8 cellular contexts compared by ENCODE assay signal in the genomic region with DNA sequence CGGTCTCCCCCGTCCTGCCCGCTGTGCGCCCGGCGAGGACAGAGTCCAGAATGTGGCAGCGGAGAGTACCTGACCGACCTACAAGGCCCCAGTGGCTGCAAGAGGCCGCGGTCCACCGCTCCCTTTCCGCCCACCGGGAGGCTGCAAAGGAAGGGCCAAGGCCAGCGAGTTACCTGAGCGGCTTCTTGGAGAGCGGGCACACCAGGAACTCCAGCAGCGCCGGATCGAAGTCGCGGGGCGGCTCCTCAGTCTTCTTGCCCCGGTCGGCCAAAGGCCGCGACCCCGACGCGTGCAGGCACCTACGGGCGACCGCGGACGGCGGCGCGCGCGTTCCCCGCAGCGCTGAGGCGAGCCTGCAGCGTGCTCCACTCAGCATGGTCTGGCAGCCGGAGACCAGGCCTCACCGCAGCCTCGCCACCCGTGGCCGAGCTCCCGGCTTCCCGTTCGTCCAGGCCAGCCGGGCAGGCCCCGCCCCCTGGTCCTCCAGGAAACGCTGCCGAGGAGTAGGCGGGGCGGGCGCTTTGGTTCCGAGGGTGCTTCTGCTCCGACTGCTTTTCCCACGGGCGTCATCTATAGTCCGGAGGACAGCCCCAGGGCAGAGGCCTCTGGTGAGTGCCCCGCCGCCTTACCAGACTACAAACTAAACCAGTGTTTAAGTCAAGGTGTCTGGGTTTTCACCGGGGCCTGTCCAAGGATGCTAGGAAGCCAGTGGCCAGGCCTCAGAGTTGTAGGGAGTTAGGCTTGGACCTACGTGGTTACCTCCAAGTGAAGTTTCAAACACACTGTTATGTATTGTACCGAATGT. TPM values are rescaled to one million over a fixed set of nuclear protein-coding genes. Genes with fewer than 3 reads are reported as not detected.
DNase-seq lines count a peak whose midpoint lies in the region; ATAC-seq and TF ChIP-seq lines count a peak whose summit lies in the region.

A gene with protein sequence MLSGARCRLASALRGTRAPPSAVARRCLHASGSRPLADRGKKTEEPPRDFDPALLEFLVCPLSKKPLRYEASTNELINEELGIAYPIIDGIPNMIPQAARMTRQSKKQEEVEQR (minus strand): TSS at position 452 of the 805 bp plus-strand sequence. CDS start 76 bp downstream, at position 376.

- no peaks in the 10 kb centered on the region for H3K9me3 ChIP-seq in SK-N-SH
- H3K9me3 ChIP-seq in suprapubic skin = no peaks in the 10 kb centered on the region

- H3K9me2 ChIP-seq in SK-N-SH = no peaks in the 10 kb centered on the region

- CTCF ChIA-PET in SK-N-SH (lab: Yijun Ruan, JAX) = interaction anchor here (0.7 to 2.2 kb wide), 12 partner anchors 8 to 304 kb away, joined by 3 to 11 read pairs (median 5); partner anchors contain the start of gene HERC6

- H3K36me3 Mint-ChIP-seq in activated naive CD4-positive, alpha-beta T cell treated with anti-CD3 and anti-CD28 coated beads, Interleukin-2, amount 50 U/mL, for 24 hours = peaks cover 7% of the 10 kb centered on the region

- TF ChIP-seq EP300 in SK-N-SH (IDR thresholded peaks at IDR 0.05; ENCODE audit: borderline replicate concordance in 1 of 2, low read depth in 1 of 2, low read length in 1 of 2) (peak in 1 of 2 experiments; percentile 30; a peak in 1 of 4 replicates), suprapubic skin (IDR thresholded peaks at IDR 0.05) (no peak)

- H2AFZ ChIP-seq in SK-N-SH (ENCODE audit: low read depth) = peak within 1 kb of the TSS; percentile 87

- ATAC-seq in HG02571 (IDR thresholded peaks at IDR 0.05; ENCODE audit: unreplicated experiment) = peak; percentile 84

- peak within 1 kb of the TSS; percentile 83 for H3K4me2 ChIP-seq in SK-N-SH

- H3K4me1 ChIP-seq in SK-N-SH (ENCODE audit: control insufficient read depth in 1 of 2, insufficient read depth in 2 of 2, low read depth in 1 of 2, low read length in 1 of 2) = peaks cover 0 to 13% of the 10 kb centered on the region in 2 experiments; a peak in 2 of 4 replicates
- H3K4me1 ChIP-seq in suprapubic skin = peaks cover 26% of the 10 kb centered on the region

- peak within 1 kb of the TSS; percentile 99 for H3K4me3 Mint-ChIP-seq in activated naive CD4-positive, alpha-beta T cell treated with anti-CD3 and anti-CD28 coated beads, Interleukin-2, amount 50 U/mL, for 24 hours

- H3K9me3 Mint-ChIP-seq in activated naive CD4-positive, alpha-beta T cell treated with anti-CD3 and anti-CD28 coated beads, Interleukin-2, amount 50 U/mL, for 24 hours = no peaks in the 10 kb centered on the region

- H3K4me3 ChIP-seq in GM08714 (ENCODE audit: low read length) = peak within 1 kb of the TSS; percentile 84
- H3K4me3 ChIP-seq in NB4 (ENCODE audit: low read depth, low read length) = peak within 1 kb of the TSS; percentile 89
- peak within 1 kb of the TSS; percentile 92 to 95 for H3K4me3 ChIP-seq in SK-N-SH (ENCODE audit: low read depth in 2 of 2, low read length in 1 of 2)
- H3K4me3 ChIP-seq in suprapubic skin = peak within 1 kb of the TSS; percentile 61

- peaks cover 10% of the 10 kb centered on the region; the same call in 1 of the 2 replicates for H4K20me1 ChIP-seq in SK-N-SH (ENCODE audit: insufficient read depth)

- H3K79me2 ChIP-seq in SK-N-SH (ENCODE audit: insufficient read depth) = peaks cover 75% of the 10 kb centered on the region

- peak; percentile 78 for TF ChIP-seq POLR2A in NB4 (IDR thresholded peaks at IDR 0.05; ENCODE audit: extremely low read depth, insufficient read length)
- peak; percentile 35 to 82 for TF ChIP-seq POLR2A in suprapubic skin (IDR thresholded peaks at IDR 0.05)

- no peak for TF ChIP-seq CTCF in NB4 (IDR thresholded peaks at IDR 0.05; ENCODE audit: low read depth, low read length)
- TF ChIP-seq CTCF in SK-N-SH (IDR thresholded peaks at IDR 0.05) = no peak
- no peak for TF ChIP-seq CTCF in suprapubic skin (IDR thresholded peaks at IDR 0.05)

- H3F3A ChIP-seq in SK-N-SH (replicated peaks; ENCODE audit: insufficient read depth) = peaks cover 11% of the 10 kb centered on the region

- POLR2A ChIA-PET in SK-N-SH (lab: Yijun Ruan, JAX) = interaction anchor here (0.8 to 1.1 kb wide), 5 partner anchors 16 to 505 kb away, joined by 3 to 4 read pairs (median 3); partner anchors contain the start of gene PPM1K

- peak within 1 kb of the TSS; percentile 97 for H3K9ac ChIP-seq in SK-N-SH

- WGBS in SK-N-SH (ENCODE audit: low lambda C conversion rate) = 3% methylated on average over 3 of the region's 68 CpGs
- WGBS in suprapubic skin = under 1% methylated on average over 39 of the region's 68 CpGs

- H3K27ac Mint-ChIP-seq in activated naive CD4-positive, alpha-beta T cell treated with anti-CD3 and anti-CD28 coated beads, Interleukin-2, amount 50 U/mL, for 24 hours = peak within 1 kb of the TSS; percentile 97

- H3K27me3 ChIP-seq in SK-N-SH (ENCODE audit: insufficient read depth) = no peaks in the 10 kb centered on the region
- H3K27me3 ChIP-seq in suprapubic skin = no peaks in the 10 kb centered on the region

- H3K27me3 Mint-ChIP-seq in activated naive CD4-positive, alpha-beta T cell treated with anti-CD3 and anti-CD28 coated beads, Interleukin-2, amount 50 U/mL, for 24 hours = no peaks in the 10 kb centered on the region

- H3K36me3 ChIP-seq in SK-N-SH (replicated peaks in 1 of 2; ENCODE audit: control insufficient read depth in 1 of 2, insufficient read depth in 2 of 2, low read length in 1 of 2) = peaks cover 18% of the 10 kb centered on the region in 2 experiments
- peaks cover 11% of the 10 kb centered on the region for H3K36me3 ChIP-seq in suprapubic skin

- TF ChIP-seq RAD21 in SK-N-SH (IDR thresholded peaks at IDR 0.05; ENCODE audit: low read length) = no peak

- DNase-seq in NB4 (ENCODE audit: low read depth) (peak; percentile 95), SK-N-SH (peak; percentile 93), globus pallidus (ENCODE audit: low spot score) (peak; percentile 93), occipital lobe (lab: John Stamatoyannopoulos, UW) (peak; percentile 94), suprapubic skin (ENCODE audit: low spot score in 2 of 2) (peak; percentile 97 to 98)

- H3K4me1 Mint-ChIP-seq in activated naive CD4-positive, alpha-beta T cell treated with anti-CD3 and anti-CD28 coated beads, Interleukin-2, amount 50 U/mL, for 24 hours = peaks cover 52% of the 10 kb centered on the region

- H3K27ac ChIP-seq in SK-N-SH (ENCODE audit: low read depth in 2 of 2, low read length in 1 of 2) (peak within 1 kb of the TSS; percentile 89 to 97), suprapubic skin (peak within 1 kb of the TSS; percentile 79)

TF ChIP-seq in SK-N-SH, 30 proteins besides CTCF, POLR2A, EP300 and RAD21 (continues in another document):
- TF ChIP-seq, protein P1, sequence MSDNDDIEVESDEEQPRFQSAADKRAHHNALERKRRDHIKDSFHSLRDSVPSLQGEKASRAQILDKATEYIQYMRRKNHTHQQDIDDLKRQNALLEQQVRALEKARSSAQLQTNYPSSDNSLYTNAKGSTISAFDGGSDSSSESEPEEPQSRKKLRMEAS (IDR thresholded peaks at IDR 0.05; ENCODE audit: low read depth) = peak; percentile 81
- TF ChIP-seq RFX5 (IDR thresholded peaks at IDR 0.05; ENCODE audit: low read length) (0 out of 2 replicates have a peak, but pooled peaks have one; percentile 24), ELF1 (IDR thresholded peaks at IDR 0.05) (peak; percentile 73), GATA2 (CRISPR knock-in tag; IDR thresholded peaks at IDR 0.05) (0 out of 2 replicates have a peak, but pooled peaks have one; percentile 18), ZBTB33 (IDR thresholded peaks at IDR 0.05; ENCODE audit: borderline replicate concordance, low read depth) (no peak), CHD2 (IDR thresholded peaks at IDR 0.05; ENCODE audit: low read length, partially characterized antibody) (peak; percentile 71), RCOR1 (IDR thresholded peaks at IDR 0.05; ENCODE audit: low read length) (peak; percentile 44), MXI1 (IDR thresholded peaks at IDR 0.05; ENCODE audit: low read depth, low read length) (peak; percentile 84), GABPA (IDR thresholded peaks at IDR 0.05; ENCODE audit: low read depth) (peak; percentile 69), SMC3 (IDR thresholded peaks at IDR 0.05; ENCODE audit: low read depth, low read length) (no peak), POLR2AphosphoS5 (IDR thresholded peaks at IDR 0.05; ENCODE audit: low read depth, low read length) (peak; percentile 87)
- TF ChIP-seq, protein P2, sequence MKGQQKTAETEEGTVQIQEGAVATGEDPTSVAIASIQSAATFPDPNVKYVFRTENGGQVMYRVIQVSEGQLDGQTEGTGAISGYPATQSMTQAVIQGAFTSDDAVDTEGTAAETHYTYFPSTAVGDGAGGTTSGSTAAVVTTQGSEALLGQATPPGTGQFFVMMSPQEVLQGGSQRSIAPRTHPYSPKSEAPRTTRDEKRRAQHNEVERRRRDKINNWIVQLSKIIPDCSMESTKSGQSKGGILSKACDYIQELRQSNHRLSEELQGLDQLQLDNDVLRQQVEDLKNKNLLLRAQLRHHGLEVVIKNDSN (IDR thresholded peaks at IDR 0.05; ENCODE audit: borderline replicate concordance, low read depth) = peak; percentile 51; the same call in 1 of the 2 replicates

RNA-seq across cellular contexts. Expression of the gene that starts here (rescaled TPM):
- polyA plus RNA-seq in SK-N-SH (2012; rRNA removed) = 52.0 and 63.2 TPM in 2 replicates
- 76.5 and 104 TPM in 2 replicates for polyA plus RNA-seq in SK-N-SH (2012; cell fraction: cytosol; rRNA removed)
- polyA plus RNA-seq in SK-N-SH (2012; cell fraction: nucleus; rRNA removed) = 20.4 and 21.6 TPM in 2 replicates
- total RNA-seq in occipital lobe (70.8 TPM), suprapubic skin (10 to 100 TPM; 52.0 to 88.9 (median 82.2) TPM)

Comparison
In these comparisons a context has a peak if more than half of its experiments do, and no peak if none do; other contexts are left out.
1. Peak in every context shown above with its lines: DNase-seq, ATAC-seq, H3K4me3 ChIP-seq and H3K27ac ChIP-seq.